ENCODE assay signal across 18 cellular contexts in the genomic region with DNA sequence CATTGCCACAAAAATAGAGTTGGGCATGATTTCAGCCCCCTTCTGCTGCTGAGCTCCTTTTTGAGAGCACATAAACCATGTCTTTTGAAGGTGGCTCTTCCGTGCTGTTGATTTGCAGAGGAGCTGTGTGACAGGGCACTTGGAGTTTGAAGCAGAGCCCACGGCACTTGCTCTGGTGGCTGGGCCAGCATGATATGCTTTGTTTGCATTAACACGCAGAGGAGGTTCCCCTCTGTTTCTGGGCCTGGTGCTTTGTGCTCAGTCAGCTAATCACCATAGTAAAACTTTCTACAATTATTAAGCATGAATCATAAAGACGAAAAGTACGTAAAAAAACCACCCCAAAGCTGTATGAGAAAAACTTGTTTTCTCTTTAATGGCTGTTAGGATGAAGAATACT. TPM values are rescaled to one million over a fixed set of nuclear protein-coding genes. Genes with fewer than 3 reads are reported as not detected.
DNase-seq lines count a peak whose midpoint lies in the region; ATAC-seq and TF ChIP-seq lines count a peak whose summit lies in the region.
"Had no signal": no experiment of that assay in that cellular context is flagged by ENCODE, and none has a peak within 500 bp of the region (broad histone marks: within the 10 kb centered on the region; RNA-seq: fewer than 3 reads in every experiment).

No MANE protein-coding gene starts in this region.

- H3K4me3 Mint-ChIP-seq in activated CD4-positive, alpha-beta memory T cell treated with anti-CD3 and anti-CD28 coated beads for 36 hours = no peak overlapping the region
- H3K4me3 Mint-ChIP-seq in activated CD4-positive, alpha-beta memory T cell treated with anti-CD3 and anti-CD28 coated beads, Interleukin-2, amount 10 ng/mL, durations not matched to agents 7 days and 5 days = no peak overlapping the region
- H3K4me3 Mint-ChIP-seq in brain (peak overlapping the region in 4 of 5 experiments; percentile 14 to 71 (median 34)), neural progenitor cell (no peak overlapping the region)
- H3K4me3 Mint-ChIP-seq: dendritic cell treated with granulocyte-macrophage colony-stimulating factor and Interleukin-4, amounts not matched to agents 40 ng/mL and 50 ng/mL, for 4 days had no signal

- H3K9me3 ChIP-seq in HUES48 (ENCODE audit: control insufficient read depth, insufficient read depth, low read length) = no peaks in the 10 kb centered on the region
- peaks cover 3% of the 10 kb centered on the region for H3K9me3 ChIP-seq in neural progenitor cell (ENCODE audit: low read depth)

- ATAC-seq in HG03342 (IDR thresholded peaks at IDR 0.05; ENCODE audit: unreplicated experiment) = no peak
- ATAC-seq: Right ventricle myocardium inferior had no signal

- H3K4me2 ChIP-seq in neural progenitor cell = no peak overlapping the region

- intact Hi-C loops in activated CD4-positive, alpha-beta memory T cell treated with anti-CD3 and anti-CD28 coated beads for 36 hours (cut with micrococcal nuclease) = no loop called here

- peaks cover 25% of the 10 kb centered on the region for H3K4me1 ChIP-seq in HUES48 (ENCODE audit: control insufficient read depth, insufficient read depth, low read length)
- peaks cover 11% of the 10 kb centered on the region for H3K4me1 ChIP-seq in neural progenitor cell

- H3K27ac Mint-ChIP-seq in activated CD4-positive, alpha-beta memory T cell treated with anti-CD3 and anti-CD28 coated beads for 36 hours = peak overlapping the region; percentile 32
- no peak overlapping the region for H3K27ac Mint-ChIP-seq in activated CD4-positive, alpha-beta memory T cell treated with anti-CD3 and anti-CD28 coated beads, Interleukin-2, amount 10 ng/mL, durations not matched to agents 7 days and 5 days
- H3K27ac Mint-ChIP-seq in brain = peak overlapping the region; percentile 18 to 89 (median 70)
- H3K27ac Mint-ChIP-seq in neural progenitor cell = peak overlapping the region; percentile 20
- H3K27ac Mint-ChIP-seq: dendritic cell treated with granulocyte-macrophage colony-stimulating factor and Interleukin-4, amounts not matched to agents 40 ng/mL and 50 ng/mL, for 4 days had no signal

- peak overlapping the region; percentile 50 for H3K27ac ChIP-seq in HUES48 (ENCODE audit: low read depth, low read length)
- no peak overlapping the region for H3K27ac ChIP-seq in neural progenitor cell
- H3K27ac ChIP-seq: C4-2B had no signal

- peaks cover 84% of the 10 kb centered on the region for H3K79me2 ChIP-seq in neural progenitor cell (ENCODE audit: low read depth)

- TF ChIP-seq CTCF in brain (conservative IDR thresholded peaks at IDR 0.05) = no peak
- TF ChIP-seq CTCF in neural progenitor cell (IDR thresholded peaks at IDR 0.05) = no peak

- H3K9ac ChIP-seq in HUES48 (ENCODE audit: low read depth, low read length) (no peak overlapping the region), neural progenitor cell (no peak overlapping the region)

- H3K9me3 Mint-ChIP-seq in activated CD4-positive, alpha-beta memory T cell treated with anti-CD3 and anti-CD28 coated beads for 36 hours = peaks cover 6% of the 10 kb centered on the region
- peaks cover 4% of the 10 kb centered on the region for H3K9me3 Mint-ChIP-seq in activated CD4-positive, alpha-beta memory T cell treated with anti-CD3 and anti-CD28 coated beads, Interleukin-2, amount 10 ng/mL, durations not matched to agents 7 days and 5 days
- H3K9me3 Mint-ChIP-seq in brain = peaks cover 18 to 38% (median 23%) of the 10 kb centered on the region in 5 experiments
- H3K9me3 Mint-ChIP-seq in neural progenitor cell = peaks cover 18% of the 10 kb centered on the region

- H2AFZ ChIP-seq in neural progenitor cell (replicated peaks) = no peak overlapping the region

- peaks cover 56% of the 10 kb centered on the region for H4K20me1 ChIP-seq in neural progenitor cell (ENCODE audit: low read depth)

- DNase-seq in activated CD4-positive, alpha-beta memory T cell treated with anti-CD3 and anti-CD28 coated beads for 36 hours = no peak
- DNase-seq in activated CD4-positive, alpha-beta memory T cell treated with anti-CD3 and anti-CD28 coated beads, Interleukin-2, amount 10 ng/mL, durations not matched to agents 7 days and 5 days = no peak
- no peak for DNase-seq in neural progenitor cell (ENCODE audit: low spot score)
- DNase-seq in HCEC 1CT = no peak
- no peak for DNase-seq in central memory CD4-positive, alpha-beta T cell
- DNase-seq: aorta, DMS79, erythroblast, NCI-H1092 treated with DMSO at 0.1 percent for 48 hours, NCI-H526, posterior cingulate gyrus, trophoblast cell had no signal

- H3K27me3 Mint-ChIP-seq in activated CD4-positive, alpha-beta memory T cell treated with anti-CD3 and anti-CD28 coated beads for 36 hours = no peaks in the 10 kb centered on the region
- H3K27me3 Mint-ChIP-seq in activated CD4-positive, alpha-beta memory T cell treated with anti-CD3 and anti-CD28 coated beads, Interleukin-2, amount 10 ng/mL, durations not matched to agents 7 days and 5 days = no peaks in the 10 kb centered on the region
- H3K27me3 Mint-ChIP-seq in brain (no peaks in the 10 kb centered on the region), neural progenitor cell (ENCODE audit: insufficient read depth, low read depth) (no peaks in the 10 kb centered on the region)
- H3K27me3 Mint-ChIP-seq: dendritic cell treated with granulocyte-macrophage colony-stimulating factor and Interleukin-4, amounts not matched to agents 40 ng/mL and 50 ng/mL, for 4 days had no signal

- H3K4me3 ChIP-seq in HUES48 (ENCODE audit: low read depth, low read length) (no peak overlapping the region), neural progenitor cell (no peak overlapping the region)

- peaks cover 59% of the 10 kb centered on the region for H3K36me3 Mint-ChIP-seq in activated CD4-positive, alpha-beta memory T cell treated with anti-CD3 and anti-CD28 coated beads for 36 hours
- peaks cover 79% of the 10 kb centered on the region for H3K36me3 Mint-ChIP-seq in activated CD4-positive, alpha-beta memory T cell treated with anti-CD3 and anti-CD28 coated beads, Interleukin-2, amount 10 ng/mL, durations not matched to agents 7 days and 5 days (ENCODE audit: low read depth)
- H3K36me3 Mint-ChIP-seq in brain (peaks cover 88% of the 10 kb centered on the region), neural progenitor cell (peaks cover 61% of the 10 kb centered on the region)

- H3K4me1 Mint-ChIP-seq in activated CD4-positive, alpha-beta memory T cell treated with anti-CD3 and anti-CD28 coated beads for 36 hours (ENCODE audit: low read depth) = peaks cover 68% of the 10 kb centered on the region
- H3K4me1 Mint-ChIP-seq in activated CD4-positive, alpha-beta memory T cell treated with anti-CD3 and anti-CD28 coated beads, Interleukin-2, amount 10 ng/mL, durations not matched to agents 7 days and 5 days = peaks cover 35% of the 10 kb centered on the region
- H3K4me1 Mint-ChIP-seq in brain (peaks cover 48% of the 10 kb centered on the region), neural progenitor cell (peaks cover 21% of the 10 kb centered on the region)

- CTCF ChIA-PET in activated CD4-positive, alpha-beta memory T cell treated with anti-CD3 and anti-CD28 coated beads for 36 hours (lab: Charles Lee) = no interaction called here
- CTCF ChIA-PET in activated CD4-positive, alpha-beta memory T cell treated with anti-CD3 and anti-CD28 coated beads, Interleukin-2, amount 10 ng/mL, durations not matched to agents 7 days and 5 days (lab: Charles Lee) = interaction anchor here (1.0 kb wide), 1 partner anchor 28 kb away, joined by 3 read pairs; no protein-coding TSS in a partner anchor

- H3F3A ChIP-seq in neural progenitor cell (ENCODE audit: low read depth) = peaks cover 2% of the 10 kb centered on the region

- peaks cover 40% of the 10 kb centered on the region for H3K36me3 ChIP-seq in HUES48 (ENCODE audit: control insufficient read depth, insufficient read depth, low read length)
- peaks cover 26% of the 10 kb centered on the region for H3K36me3 ChIP-seq in neural progenitor cell

- H3K27me3 ChIP-seq in HUES48 (ENCODE audit: control insufficient read depth, insufficient read depth, low read length) = no peaks in the 10 kb centered on the region
- H3K27me3 ChIP-seq in neural progenitor cell = no peaks in the 10 kb centered on the region

- POLR2A ChIA-PET in activated CD4-positive, alpha-beta memory T cell treated with anti-CD3 and anti-CD28 coated beads for 36 hours (lab: Charles Lee) = no interaction called here
- POLR2A ChIA-PET in activated CD4-positive, alpha-beta memory T cell treated with anti-CD3 and anti-CD28 coated beads, Interleukin-2, amount 10 ng/mL, durations not matched to agents 7 days and 5 days (lab: Charles Lee) = interaction anchor here (1.2 kb wide), 1 partner anchor 8 kb away, joined by 3 read pairs; no protein-coding TSS in a partner anchor

RNA-seq across cellular contexts. Expression of a gene that starts 40.1 kb away (rescaled TPM):
- total RNA-seq in activated CD4-positive, alpha-beta memory T cell treated with anti-CD3 and anti-CD28 coated beads for 36 hours = 10 to 100 TPM; 57.7 to 65.3 TPM
- total RNA-seq in activated CD4-positive, alpha-beta memory T cell treated with anti-CD3 and anti-CD28 coated beads, Interleukin-2, amount 10 ng/mL, durations not matched to agents 7 days and 5 days = 10 to 100 TPM; 75.8 to 76.5 TPM
- polyA plus RNA-seq in brain (ENCODE audit: insufficient read depth, low read depth, low replicate concordance) = 14.4 TPM
- 31.9 and 48.6 TPM in 2 replicates for total RNA-seq in neural progenitor cell (ENCODE audit: low replicate concordance)

Comparison
In these comparisons a context has a peak if more than half of its experiments do, and no peak if none do; other contexts are left out.
1. H3K4me3 Mint-ChIP-seq: peak in brain (4 of 5); none in activated CD4-positive, alpha-beta memory T cell treated with anti-CD3 and anti-CD28 coated beads for 36 hours (single experiment), activated CD4-positive, alpha-beta memory T cell treated with anti-CD3 and anti-CD28 coated beads, Interleukin-2, amount 10 ng/mL, durations not matched to agents 7 days and 5 days (single experiment) and neural progenitor cell (single experiment).